Comparison of ENCODE assay signal across 10 cellular contexts in the genomic region with DNA sequence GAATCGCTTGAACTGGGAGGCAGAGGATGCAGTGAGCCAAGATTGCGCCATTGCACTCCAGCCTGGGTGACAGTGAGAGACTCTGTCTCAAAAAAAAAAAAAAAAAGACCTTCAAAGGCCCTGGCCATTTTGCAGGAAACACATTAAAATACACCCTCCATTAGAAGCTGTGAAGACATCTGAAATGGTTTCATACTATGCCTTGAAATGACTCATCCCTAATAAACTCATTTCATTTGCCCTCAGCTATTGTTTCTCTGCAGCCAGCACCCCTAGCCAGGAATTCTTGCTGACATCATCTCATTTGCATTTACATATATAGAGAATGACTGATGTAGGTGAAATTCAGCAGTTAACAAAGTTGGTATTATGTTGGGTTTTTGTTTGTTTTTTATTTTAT. TPM values are rescaled to one million over a fixed set of nuclear protein-coding genes. Genes with fewer than 3 reads are reported as not detected.
DNase-seq lines count a peak whose midpoint lies in the region; ATAC-seq and TF ChIP-seq lines count a peak whose summit lies in the region.
"Had no signal": no experiment of that assay in that cellular context is flagged by ENCODE, and none has a peak within 500 bp of the region (broad histone marks: within the 10 kb centered on the region; RNA-seq: fewer than 3 reads in every experiment).

No MANE protein-coding gene starts in this region.

- CTCF ChIA-PET in activated naive CD4-positive, alpha-beta T cell treated with anti-CD3 and anti-CD28 coated beads, Interleukin-2, amount 10 ng/mL, durations not matched to agents 7 days and 5 days (lab: Charles Lee) = interaction anchor here (0.8 to 1.3 kb wide), 2 partner anchors 12 to 59 kb away, joined by 3 to 8 read pairs; no protein-coding TSS in a partner anchor
- CTCF ChIA-PET in CD8-positive, alpha-beta T cell (lab: Charles Lee) = interaction anchor here (1.2 to 3.4 kb wide), 4 partner anchors 7 to 24 kb away, joined by 3 to 20 read pairs (median 4); partner anchors contain the start of gene EML2

- H3K36me3 Mint-ChIP-seq in activated naive CD4-positive, alpha-beta T cell treated with anti-CD3 and anti-CD28 coated beads, Interleukin-2, amount 50 U/mL, for 72 hours = peaks cover 9 to 15% of the 10 kb centered on the region in 2 donors
- H3K36me3 Mint-ChIP-seq in activated naive CD4-positive, alpha-beta T cell treated with anti-CD3 and anti-CD28 coated beads, Interleukin-2, amount 10 ng/mL, durations not matched to agents 7 days and 5 days = peaks cover 26% of the 10 kb centered on the region
- H3K36me3 Mint-ChIP-seq in stimulated activated effector memory CD8-positive, alpha-beta T cell treated with anti-CD3 and anti-CD28 coated beads, Interleukin-12 subunit alpha, Interleukin-12 subunit beta, amount 100 ng/mL, for 72 hours = peaks cover 97% of the 10 kb centered on the region
- peaks cover 42% of the 10 kb centered on the region for H3K36me3 Mint-ChIP-seq in CD8-positive, alpha-beta T cell
- peaks cover 51% of the 10 kb centered on the region for H3K36me3 Mint-ChIP-seq in effector memory CD8-positive, alpha-beta T cell (ENCODE audit: insufficient read depth)

- intact Hi-C loops in CD8-positive, alpha-beta T cell (cut with DNase I, micrococcal nuclease) = no loop called here

- no peak for DNase-seq in activated naive CD4-positive, alpha-beta T cell treated with anti-CD3 and anti-CD28 coated beads, Interleukin-2, amount 50 U/mL, for 72 hours (ENCODE audit: low spot score in 2 of 2)
- no peak for DNase-seq in activated naive CD4-positive, alpha-beta T cell treated with anti-CD3 and anti-CD28 coated beads, Interleukin-2, amount 10 ng/mL, durations not matched to agents 7 days and 5 days
- DNase-seq in MV-4-11 (lab: John Stamatoyannopoulos, UW) (peak; percentile 51), dermis blood vessel endothelial cell (peak; percentile 92), SKM-1 treated with dmso at 0.1 percent for 144 hours (lab: John Stamatoyannopoulos, UW; ENCODE audit: unreplicated experiment) (no peak)
- DNase-seq in stimulated activated effector memory CD8-positive, alpha-beta T cell treated with anti-CD3 and anti-CD28 coated beads, Interleukin-12 subunit alpha, Interleukin-12 subunit beta, amount 100 ng/mL, for 72 hours (ENCODE audit: low spot score in 2 of 2) = no peak
- no peak for DNase-seq in CD8-positive, alpha-beta T cell
- DNase-seq in effector memory CD8-positive, alpha-beta T cell = no peak
- DNase-seq: cerebellar nuclear complex, Karpas-422 had no signal

- no peak overlapping the region for H3K27ac ChIP-seq in CD8-positive, alpha-beta T cell (ENCODE audit: low read depth, low read length)

- H3K4me1 ChIP-seq in CD8-positive, alpha-beta T cell (ENCODE audit: insufficient read depth, low read length) = no peaks in the 10 kb centered on the region

- H3K27me3 Mint-ChIP-seq in activated naive CD4-positive, alpha-beta T cell treated with anti-CD3 and anti-CD28 coated beads, Interleukin-2, amount 10 ng/mL, durations not matched to agents 7 days and 5 days = no peaks in the 10 kb centered on the region
- H3K27me3 Mint-ChIP-seq in CD8-positive, alpha-beta T cell (ENCODE audit: low read depth) = no peaks in the 10 kb centered on the region
- no peaks in the 10 kb centered on the region for H3K27me3 Mint-ChIP-seq in effector memory CD8-positive, alpha-beta T cell

- no peaks in the 10 kb centered on the region for H3K9me3 Mint-ChIP-seq in activated naive CD4-positive, alpha-beta T cell treated with anti-CD3 and anti-CD28 coated beads, Interleukin-2, amount 50 U/mL, for 72 hours
- no peaks in the 10 kb centered on the region for H3K9me3 Mint-ChIP-seq in activated naive CD4-positive, alpha-beta T cell treated with anti-CD3 and anti-CD28 coated beads, Interleukin-2, amount 10 ng/mL, durations not matched to agents 7 days and 5 days
- no peaks in the 10 kb centered on the region for H3K9me3 Mint-ChIP-seq in stimulated activated effector memory CD8-positive, alpha-beta T cell treated with anti-CD3 and anti-CD28 coated beads, Interleukin-12 subunit alpha, Interleukin-12 subunit beta, amount 100 ng/mL, for 72 hours
- H3K9me3 Mint-ChIP-seq in CD8-positive, alpha-beta T cell = no peaks in the 10 kb centered on the region
- H3K9me3 Mint-ChIP-seq in effector memory CD8-positive, alpha-beta T cell = no peaks in the 10 kb centered on the region

- H3K4me1 Mint-ChIP-seq in activated naive CD4-positive, alpha-beta T cell treated with anti-CD3 and anti-CD28 coated beads, Interleukin-2, amount 10 ng/mL, durations not matched to agents 7 days and 5 days = peaks cover 9% of the 10 kb centered on the region
- peaks cover 15% of the 10 kb centered on the region for H3K4me1 Mint-ChIP-seq in stimulated activated effector memory CD8-positive, alpha-beta T cell treated with anti-CD3 and anti-CD28 coated beads, Interleukin-12 subunit alpha, Interleukin-12 subunit beta, amount 100 ng/mL, for 72 hours
- H3K4me1 Mint-ChIP-seq in CD8-positive, alpha-beta T cell (ENCODE audit: low read depth) = peaks cover 2% of the 10 kb centered on the region
- H3K4me1 Mint-ChIP-seq in effector memory CD8-positive, alpha-beta T cell (ENCODE audit: low read depth in 2 of 2) = peaks cover 0 to 2% of the 10 kb centered on the region in 2 donors

- H3K4me3 ChIP-seq in CD8-positive, alpha-beta T cell (ENCODE audit: low read depth, low read length) = no peak overlapping the region

- H3K27me3 ChIP-seq in CD8-positive, alpha-beta T cell (ENCODE audit: insufficient read depth, low read length) = no peaks in the 10 kb centered on the region

- POLR2A ChIA-PET in CD8-positive, alpha-beta T cell (lab: Charles Lee) = interaction anchor here (0.6 to 1.2 kb wide), 3 partner anchors 9 to 1529 kb away, joined by 4 to 6 read pairs (median 4); partner anchors contain the start of gene QPCTL

- TF ChIP-seq CTCF in CD8-positive, alpha-beta T cell (IDR thresholded peaks at IDR 0.05) = no peak

- ATAC-seq in activated naive CD4-positive, alpha-beta T cell treated with anti-CD3 and anti-CD28 coated beads, Interleukin-2, amount 50 U/mL, for 72 hours = peak; percentile 93
- peak; percentile 93 for ATAC-seq in stimulated activated effector memory CD8-positive, alpha-beta T cell treated with anti-CD3 and anti-CD28 coated beads, Interleukin-12 subunit alpha, Interleukin-12 subunit beta, amount 100 ng/mL, for 72 hours
- ATAC-seq in CD8-positive, alpha-beta T cell = no peak
- no peak for ATAC-seq in effector memory CD8-positive, alpha-beta T cell (replicated peaks)

- H3K9me3 ChIP-seq in CD8-positive, alpha-beta T cell (ENCODE audit: low read length) = no peaks in the 10 kb centered on the region

- H3K4me3 Mint-ChIP-seq in activated naive CD4-positive, alpha-beta T cell treated with anti-CD3 and anti-CD28 coated beads, Interleukin-2, amount 10 ng/mL, durations not matched to agents 7 days and 5 days = no peak overlapping the region
- H3K4me3 Mint-ChIP-seq in stimulated activated effector memory CD8-positive, alpha-beta T cell treated with anti-CD3 and anti-CD28 coated beads, Interleukin-12 subunit alpha, Interleukin-12 subunit beta, amount 100 ng/mL, for 72 hours = no peak overlapping the region
- no peak overlapping the region for H3K4me3 Mint-ChIP-seq in CD8-positive, alpha-beta T cell
- no peak overlapping the region for H3K4me3 Mint-ChIP-seq in effector memory CD8-positive, alpha-beta T cell

- H3K36me3 ChIP-seq in CD8-positive, alpha-beta T cell (ENCODE audit: insufficient read depth, low read length) = peaks cover 6% of the 10 kb centered on the region

- H3K27ac Mint-ChIP-seq in activated naive CD4-positive, alpha-beta T cell treated with anti-CD3 and anti-CD28 coated beads, Interleukin-2, amount 50 U/mL, for 72 hours = peak overlapping the region; percentile 84 to 92
- no peak overlapping the region for H3K27ac Mint-ChIP-seq in activated naive CD4-positive, alpha-beta T cell treated with anti-CD3 and anti-CD28 coated beads, Interleukin-2, amount 10 ng/mL, durations not matched to agents 7 days and 5 days
- H3K27ac Mint-ChIP-seq in stimulated activated effector memory CD8-positive, alpha-beta T cell treated with anti-CD3 and anti-CD28 coated beads, Interleukin-12 subunit alpha, Interleukin-12 subunit beta, amount 100 ng/mL, for 72 hours = no peak overlapping the region
- no peak overlapping the region for H3K27ac Mint-ChIP-seq in CD8-positive, alpha-beta T cell
- no peak overlapping the region for H3K27ac Mint-ChIP-seq in effector memory CD8-positive, alpha-beta T cell

RNA-seq across cellular contexts. Expression of gene EML2, which starts 8.7 kb away (rescaled TPM):
- total RNA-seq in activated naive CD4-positive, alpha-beta T cell treated with anti-CD3 and anti-CD28 coated beads, Interleukin-2, amount 50 U/mL, for 72 hours = 100 to 1,000 TPM; 142 to 161 TPM
- total RNA-seq in dermis blood vessel endothelial cell = 18.9 and 26.1 TPM in 2 replicates
- 10 to 100 TPM; 24.0 to 26.5 TPM for total RNA-seq in CD8-positive, alpha-beta T cell

RNA-seq across cellular contexts. Expression of gene GPR4, which starts 28.5 kb away (rescaled TPM):
- total RNA-seq in activated naive CD4-positive, alpha-beta T cell treated with anti-CD3 and anti-CD28 coated beads, Interleukin-2, amount 50 U/mL, for 72 hours = under 1 TPM in 1 of 2 donors, not detected in 1; 0.09 TPM
- total RNA-seq in dermis blood vessel endothelial cell = 3.2 and 5.0 TPM in 2 replicates
- total RNA-seq in CD8-positive, alpha-beta T cell = not detected

RNA-seq across cellular contexts. Expression of gene GIPR, which starts 37.6 kb away (rescaled TPM):
- 10 to 100 TPM in 1 of 2 donors, 1 to 10 TPM in 1; 7.0 to 15.7 TPM for total RNA-seq in activated naive CD4-positive, alpha-beta T cell treated with anti-CD3 and anti-CD28 coated beads, Interleukin-2, amount 50 U/mL, for 72 hours
- total RNA-seq in dermis blood vessel endothelial cell = 0.05 TPM in 1 of 2 replicates, not detected in the other
- total RNA-seq in CD8-positive, alpha-beta T cell = 10 to 100 TPM in 1 of 2 experiments, 1 to 10 TPM in 1; 9.4 to 10.7 TPM

RNA-seq across cellular contexts. Expression of gene OPA3, which starts 45.9 kb away (rescaled TPM):
- total RNA-seq in activated naive CD4-positive, alpha-beta T cell treated with anti-CD3 and anti-CD28 coated beads, Interleukin-2, amount 50 U/mL, for 72 hours = 10 to 100 TPM; 16.6 to 16.7 TPM
- 5.1 and 9.4 TPM in 2 replicates for total RNA-seq in dermis blood vessel endothelial cell
- total RNA-seq in CD8-positive, alpha-beta T cell = 1 to 10 TPM; 5.6 to 5.7 TPM

Comparison
In these comparisons a context has a peak if more than half of its experiments do, and no peak if none do; other contexts are left out.
1. H3K27ac Mint-ChIP-seq: peak in activated naive CD4-positive, alpha-beta T cell treated with anti-CD3 and anti-CD28 coated beads, Interleukin-2, amount 50 U/mL, for 72 hours (2 of 2); none in activated naive CD4-positive, alpha-beta T cell treated with anti-CD3 and anti-CD28 coated beads, Interleukin-2, amount 10 ng/mL, durations not matched to agents 7 days and 5 days (single experiment), stimulated activated effector memory CD8-positive, alpha-beta T cell treated with anti-CD3 and anti-CD28 coated beads, Interleukin-12 subunit alpha, Interleukin-12 subunit beta, amount 100 ng/mL, for 72 hours (single experiment), CD8-positive, alpha-beta T cell (single experiment) and effector memory CD8-positive, alpha-beta T cell (0 of 2).
2. ATAC-seq: peak in activated naive CD4-positive, alpha-beta T cell treated with anti-CD3 and anti-CD28 coated beads, Interleukin-2, amount 50 U/mL, for 72 hours (2 of 2) and stimulated activated effector memory CD8-positive, alpha-beta T cell treated with anti-CD3 and anti-CD28 coated beads, Interleukin-12 subunit alpha, Interleukin-12 subunit beta, amount 100 ng/mL, for 72 hours (single experiment); none in CD8-positive, alpha-beta T cell (single experiment) and effector memory CD8-positive, alpha-beta T cell (single experiment).
3. DNase-seq: peak in MV-4-11 (single experiment) and dermis blood vessel endothelial cell (single experiment); none in activated naive CD4-positive, alpha-beta T cell treated with anti-CD3 and anti-CD28 coated beads, Interleukin-2, amount 50 U/mL, for 72 hours (0 of 2), activated naive CD4-positive, alpha-beta T cell treated with anti-CD3 and anti-CD28 coated beads, Interleukin-2, amount 10 ng/mL, durations not matched to agents 7 days and 5 days (single experiment), stimulated activated effector memory CD8-positive, alpha-beta T cell treated with anti-CD3 and anti-CD28 coated beads, Interleukin-12 subunit alpha, Interleukin-12 subunit beta, amount 100 ng/mL, for 72 hours (0 of 2), SKM-1 treated with dmso at 0.1 percent for 144 hours (single experiment), CD8-positive, alpha-beta T cell (0 of 7) and effector memory CD8-positive, alpha-beta T cell (0 of 3).